In the genomic region with DNA sequence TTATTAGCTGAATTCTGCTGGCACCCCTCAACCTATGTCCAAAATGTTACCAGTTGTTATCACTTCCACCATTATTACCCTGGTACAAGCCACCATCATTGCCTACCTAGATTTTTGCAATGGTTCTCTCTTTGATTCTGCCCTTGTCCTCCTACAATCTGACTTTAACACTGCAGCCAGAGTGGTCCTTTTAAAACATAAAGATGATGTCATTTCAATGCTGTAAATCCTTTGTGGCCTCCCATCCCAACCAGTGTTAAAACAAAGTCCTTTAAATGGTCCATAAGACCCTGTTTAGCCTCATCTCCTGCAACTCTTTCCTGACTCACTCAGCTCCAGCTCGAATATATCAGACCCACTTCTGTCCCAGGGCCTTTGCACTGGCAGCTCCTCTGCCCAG, we compare ENCODE assay signal across 21 cellular contexts. TPM values are rescaled to one million over a fixed set of nuclear protein-coding genes. Genes with fewer than 3 reads are reported as not detected.
"Had no signal": no experiment of that assay in that cellular context is flagged by ENCODE, and none has a peak within 500 bp of the region (broad histone marks: within the 10 kb centered on the region; RNA-seq: fewer than 3 reads in every experiment).

No MANE protein-coding gene starts in this region.

- H3K27ac Mint-ChIP-seq: IgD-negative memory B cell had no signal

- DNase-seq: Kasumi-1, MM.1S, NCI-H1092 treated with DMSO at 0.1 percent for 48 hours, NCI-H1436, NCI-H187, NCI-H2029, NCI-H2081 treated with DMSO at 0.1 percent for 48 hours, NCI-H2171, NCI-H226, NCI-H446, NCI-H510A, NCI-H524 treated with DMSO at 0.1 percent for 48 hours, NCI-H69, NCI-H774, Right ventricle myocardium superior, RPMI8226, SK-N-SH had no signal

- H3K4me3 ChIP-seq: K562 had no signal

- ATAC-seq: K562 had no signal

- H3K27ac ChIP-seq: KMS-11 had no signal

- H3K9ac ChIP-seq: KMS-11, SK-N-SH had no signal

- H3K36me3 Mint-ChIP-seq: IgD-negative memory B cell had no signal

- H3K4me3 Mint-ChIP-seq: IgD-negative memory B cell had no signal

- H3K9me3 ChIP-seq: SK-N-SH had no signal

RNA-seq across cellular contexts. Expression of a gene that starts 54.9 kb away (rescaled TPM):
- total RNA-seq: K562, M059J, Right ventricle myocardium superior had no signal
